Comparison of ENCODE assay signal across 9 cellular contexts in genomic region chr6:35568967-35569606, GRCh38. TPM values are rescaled to one million over a fixed set of nuclear protein-coding genes. Genes with fewer than 3 reads are reported as not detected.
DNase-seq lines count a peak whose midpoint lies in the region; ATAC-seq and TF ChIP-seq lines count a peak whose summit lies in the region.
"Had no signal": no experiment of that assay in that cellular context is flagged by ENCODE, and none has a peak within 500 bp of the region (broad histone marks: within the 10 kb centered on the region; RNA-seq: fewer than 3 reads in every experiment).

No MANE protein-coding gene starts in this region.

- POLR2A ChIA-PET in activated CD4-positive, alpha-beta T cell treated with anti-CD3 and anti-CD28 coated beads, Interleukin-2, amount 10 ng/mL, durations not matched to agents 7 days and 5 days (lab: Charles Lee), result no interaction called here

- no peaks in the 10 kb centered on the region for H3K4me1 Mint-ChIP-seq in activated CD4-positive, alpha-beta T cell treated with anti-CD3 and anti-CD28 coated beads, Interleukin-2, amount 10 ng/mL, durations not matched to agents 7 days and 5 days

- no peak overlapping the region for H3K27ac ChIP-seq in right atrium auricular region
- no peak overlapping the region for H3K27ac ChIP-seq in psoas muscle

- DNase-seq in Right ventricle myocardium inferior (ENCODE audit: missing footprints) (peak; percentile 80), right atrium auricular region (ENCODE audit: low spot score) (no peak), erythroblast (lab: John Stamatoyannopoulos, UW) (peak; percentile 45 to 49), psoas muscle (peak; percentile 73 to 91), glomerular visceral epithelial cell (ENCODE audit: extremely low spot score) (no peak)
- peak; percentile 42 for DNase-seq in activated CD4-positive, alpha-beta T cell treated with anti-CD3 and anti-CD28 coated beads, Interleukin-2, amount 10 ng/mL, durations not matched to agents 7 days and 5 days

- peak; percentile 28 for TF ChIP-seq POLR2A in erythroblast (IDR thresholded peaks at IDR 0.05; ENCODE audit: low read length)
- TF ChIP-seq POLR2A in GM18505 (IDR thresholded peaks at IDR 0.05; ENCODE audit: borderline replicate concordance, extremely low read depth, insufficient read depth, insufficient read length), result no peak

- H3K9me3 ChIP-seq in right atrium auricular region (no peaks in the 10 kb centered on the region), psoas muscle (no peaks in the 10 kb centered on the region)

- ATAC-seq in Right ventricle myocardium inferior, result peak; percentile 66
- ATAC-seq in psoas muscle, result peak in 3 of 4 donors; percentile 43 to 75 (median 62)
- no peak for ATAC-seq in GM21528 (IDR thresholded peaks at IDR 0.05; ENCODE audit: low FRiP score, unreplicated experiment)
- ATAC-seq in GM18505 (IDR thresholded peaks at IDR 0.05; ENCODE audit: unreplicated experiment), result no peak

- no peak overlapping the region for H3K27ac Mint-ChIP-seq in activated CD4-positive, alpha-beta T cell treated with anti-CD3 and anti-CD28 coated beads, Interleukin-2, amount 10 ng/mL, durations not matched to agents 7 days and 5 days

- intact Hi-C loops in Right ventricle myocardium inferior (cut with DNase I) (no loop called here), psoas muscle (cut with DNase I) (no loop called here)

- no peaks in the 10 kb centered on the region for H3K9me3 Mint-ChIP-seq in activated CD4-positive, alpha-beta T cell treated with anti-CD3 and anti-CD28 coated beads, Interleukin-2, amount 10 ng/mL, durations not matched to agents 7 days and 5 days

- 65 to 77% (median 69%) methylated on average over 8 of the region's 8 CpGs for WGBS in psoas muscle, 3 donors

- H3K27me3 Mint-ChIP-seq in activated CD4-positive, alpha-beta T cell treated with anti-CD3 and anti-CD28 coated beads, Interleukin-2, amount 10 ng/mL, durations not matched to agents 7 days and 5 days, result peaks cover 21% of the 10 kb centered on the region

- no peak overlapping the region for H3K4me3 Mint-ChIP-seq in activated CD4-positive, alpha-beta T cell treated with anti-CD3 and anti-CD28 coated beads, Interleukin-2, amount 10 ng/mL, durations not matched to agents 7 days and 5 days

- H3K4me3 ChIP-seq in right atrium auricular region, result no peak overlapping the region
- H3K4me3 ChIP-seq in psoas muscle, result no peak overlapping the region

- CTCF ChIA-PET in activated CD4-positive, alpha-beta T cell treated with anti-CD3 and anti-CD28 coated beads, Interleukin-2, amount 10 ng/mL, durations not matched to agents 7 days and 5 days (lab: Charles Lee), result interaction anchor here (0.6 to 1.7 kb wide), 7 partner anchors 15 to 227 kb away, joined by 3 to 10 read pairs (median 4); partner anchors contain the start of gene ARMC12

- TF ChIP-seq CTCF in right atrium auricular region (IDR thresholded peaks at IDR 0.05) (peak in 1 of 2 donors; percentile 54), psoas muscle (IDR thresholded peaks at IDR 0.05) (peak; percentile 23)

- peaks cover 11% of the 10 kb centered on the region for H3K36me3 Mint-ChIP-seq in activated CD4-positive, alpha-beta T cell treated with anti-CD3 and anti-CD28 coated beads, Interleukin-2, amount 10 ng/mL, durations not matched to agents 7 days and 5 days (ENCODE audit: low read depth)

- H3K27me3 ChIP-seq in right atrium auricular region (peaks cover 0 to 4% of the 10 kb centered on the region in 2 donors), psoas muscle (ENCODE audit: insufficient read depth in 3 of 3, low read length in 2 of 3) (no peaks in the 10 kb centered on the region)

- H3K36me3 ChIP-seq in right atrium auricular region, result peaks cover 23% of the 10 kb centered on the region
- H3K36me3 ChIP-seq in psoas muscle (ENCODE audit: insufficient read depth in 1 of 2, low read depth in 1 of 2), result peaks cover 3 to 20% of the 10 kb centered on the region in 2 donors

- no peaks in the 10 kb centered on the region for H3K4me1 ChIP-seq in right atrium auricular region
- no peaks in the 10 kb centered on the region for H3K4me1 ChIP-seq in psoas muscle

RNA-seq across cellular contexts. Expression of gene TULP1, which starts 56.4 kb away (rescaled TPM):
- not detected for total RNA-seq in Right ventricle myocardium inferior
- total RNA-seq in right atrium auricular region, result not detected
- not detected for total RNA-seq in activated CD4-positive, alpha-beta T cell treated with anti-CD3 and anti-CD28 coated beads, Interleukin-2, amount 10 ng/mL, durations not matched to agents 7 days and 5 days
- total RNA-seq in psoas muscle, result not detected
- polyA plus RNA-seq in psoas muscle, result under 1 TPM; 0.05 to 0.09 (median 0.08) TPM
- total RNA-seq: activated CD8-positive, alpha-beta memory T cell treated with anti-CD3 and anti-CD28 coated beads for 36 hours had no signal

Comparison
In these comparisons a context has a peak if more than half of its experiments do, and no peak if none do; other contexts are left out.
1. DNase-seq: peak in Right ventricle myocardium inferior (single experiment), activated CD4-positive, alpha-beta T cell treated with anti-CD3 and anti-CD28 coated beads, Interleukin-2, amount 10 ng/mL, durations not matched to agents 7 days and 5 days (single experiment), erythroblast (2 of 2) and psoas muscle (2 of 2); none in right atrium auricular region (single experiment) and glomerular visceral epithelial cell (single experiment).
2. ATAC-seq: peak in Right ventricle myocardium inferior (single experiment) and psoas muscle (3 of 4); none in GM21528 (single experiment) and GM18505 (single experiment).